ENCODE assay signal across 2 cellular contexts in genomic region chr19:15255359-15255990, GRCh38.
TF ChIP-seq lines count a peak whose summit lies in the region.

No MANE protein-coding gene starts in this region.

TF ChIP-seq in HCT116, 20 proteins besides CTCF, POLR2A, EP300 and RAD21:
- TF ChIP-seq ZBTB33 (IDR thresholded peaks at IDR 0.05; ENCODE audit: extremely low read depth, insufficient replicate concordance, low read length) (no peak), YY1 (IDR thresholded peaks at IDR 0.05; ENCODE audit: extremely low read depth, insufficient replicate concordance, low read depth, low read length) (no peak), EZH2 (IDR thresholded peaks at IDR 0.05) (no peak), CEBPB (IDR thresholded peaks at IDR 0.05; ENCODE audit: low read depth) (no peak), POLR2AphosphoS5 (IDR thresholded peaks at IDR 0.05; ENCODE audit: low read depth, low read length) (no peak), FOSL1 (IDR thresholded peaks at IDR 0.05; ENCODE audit: low read depth) (no peak), EZH2phosphoT487 (IDR thresholded peaks at IDR 0.05; ENCODE audit: borderline replicate concordance) (no peak)

TF ChIP-seq in WTC11, 78 proteins besides CTCF, POLR2A, EP300 and RAD21:
- TF ChIP-seq ZBTB21 (CRISPR knock-in tag; IDR thresholded peaks at IDR 0.05; ENCODE audit: borderline replicate concordance), result no peak
- no peak for TF ChIP-seq PRDM15 (CRISPR knock-in tag; IDR thresholded peaks at IDR 0.05)
- no peak for TF ChIP-seq AFF4 (CRISPR knock-in tag; IDR thresholded peaks at IDR 0.05; ENCODE audit: borderline replicate concordance)
- no peak for TF ChIP-seq CDX4 (CRISPR knock-in tag; IDR thresholded peaks at IDR 0.05; ENCODE audit: borderline replicate concordance)
- TF ChIP-seq ZNF317 (CRISPR knock-in tag; IDR thresholded peaks at IDR 0.05; ENCODE audit: borderline replicate concordance, low read depth), result no peak
- no peak for TF ChIP-seq FOXJ3 (CRISPR knock-in tag; IDR thresholded peaks at IDR 0.05; ENCODE audit: borderline replicate concordance)
- no peak for TF ChIP-seq ZMAT4 (CRISPR knock-in tag; IDR thresholded peaks at IDR 0.05)
- no peak for TF ChIP-seq MLX (CRISPR knock-in tag; IDR thresholded peaks at IDR 0.05)
- TF ChIP-seq ELF4 (CRISPR knock-in tag; IDR thresholded peaks at IDR 0.05; ENCODE audit: low read depth), result no peak
- TF ChIP-seq TCF7 (CRISPR knock-in tag; IDR thresholded peaks at IDR 0.05; ENCODE audit: low read depth), result no peak
- no peak for TF ChIP-seq ATF1 (CRISPR knock-in tag; IDR thresholded peaks at IDR 0.05)
- TF ChIP-seq GTF2I (CRISPR knock-in tag; conservative IDR thresholded peaks at IDR 0.05), result no peak
